13 cellular contexts compared by ENCODE assay signal in genomic region chr3:45026957-45027356, GRCh38. TPM values are rescaled to one million over a fixed set of nuclear protein-coding genes. Genes with fewer than 3 reads are reported as not detected.
DNase-seq lines count a peak whose midpoint lies in the region; ATAC-seq and TF ChIP-seq lines count a peak whose summit lies in the region.
"Had no signal": no experiment of that assay in that cellular context is flagged by ENCODE, and none has a peak within 500 bp of the region (broad histone marks: within the 10 kb centered on the region; RNA-seq: fewer than 3 reads in every experiment).

No MANE protein-coding gene starts in this region.

- TF ChIP-seq CTCF in mammary epithelial cell (conservative IDR thresholded peaks at IDR 0.05 in 1 of 2, IDR thresholded peaks at IDR 0.05 in 1 of 2; ENCODE audit: extremely low read depth in 1 of 2, insufficient read depth in 1 of 2, low read depth in 1 of 2, low read length in 2 of 2) (no peak), gastrocnemius medialis (IDR thresholded peaks at IDR 0.05 in 4 of 5, conservative IDR thresholded peaks at IDR 0.05 in 1 of 5) (no peak)

- CTCF ChIA-PET in mammary epithelial cell (lab: Charles Lee; ENCODE audit: low non-redundant PET), result no interaction called here

- H3K27me3 ChIP-seq in GM23248 (replicated peaks; ENCODE audit: insufficient read depth) (no peaks in the 10 kb centered on the region), mammary epithelial cell (ENCODE audit: insufficient read depth, low read length) (no peaks in the 10 kb centered on the region), right cardiac atrium (ENCODE audit: control insufficient read depth, insufficient read depth) (no peaks in the 10 kb centered on the region), gastrocnemius medialis (peaks cover 0 to 9% (median 3%) of the 10 kb centered on the region in 3 donors)

- 5 to 6% methylated on average over 4 of the region's 4 CpGs for WGBS in GM23248 (ENCODE audit: low coverage in 1 of 2, low lambda C conversion rate in 2 of 2, missing lambda C conversion rate in 2 of 2), 2 experiments
- 16% methylated on average over 4 of the region's 4 CpGs for WGBS in mammary epithelial cell (ENCODE audit: low coverage, missing lambda C conversion rate)
- 26% methylated on average over 4 of the region's 4 CpGs for WGBS in right cardiac atrium

- intact Hi-C loops in mammary epithelial cell (cut with micrococcal nuclease), result loop anchor here (5.0 kb wide), 1 partner anchor 110 kb away; no protein-coding TSS in a partner anchor
- intact Hi-C loops in right cardiac atrium (cut with DNase I), result loop anchor here in 1 of 4 donors (5.0 kb wide), 1 partner anchor 50 kb away; the partner anchor contains the start of genes EXOSC7 and ZDHHC3
- intact Hi-C loops in gastrocnemius medialis (cut with DNase I; ENCODE audit: low total_unique reads), result no loop called here

- H3K9ac ChIP-seq in GM23248 (peak overlapping the region; percentile 85), mammary epithelial cell (ENCODE audit: insufficient read depth, low read length) (no peak overlapping the region)

- DNase-seq in GM23248 (peak; percentile 95), mammary epithelial cell (peak; percentile 27), right cardiac atrium (peak; percentile 94 to 96 (median 95)), gastrocnemius medialis (peak; percentile 59 to 78), NCI-H187 (lab: John Stamatoyannopoulos, UW) (no peak), NCI-H2196 (lab: John Stamatoyannopoulos, UW; ENCODE audit: unreplicated experiment) (no peak), KG1 (lab: John Stamatoyannopoulos, UW) (no peak), NCI-H510A (lab: John Stamatoyannopoulos, UW) (no peak)
- DNase-seq: amygdala; CD8-positive, alpha-beta T cell; NCI-H1092; stimulated activated CD4-positive, alpha-beta T cell treated with anti-CD3 and anti-CD28 coated beads, Interleukin-12 subunit alpha, Interleukin-12 subunit beta, amount 100 ng/mL, for 4 hours; substantia nigra had no signal

- H3K4me3 ChIP-seq in GM23248, result peak overlapping the region; percentile 65
- no peak overlapping the region for H3K4me3 ChIP-seq in mammary epithelial cell (replicated peaks in 1 of 3; ENCODE audit: insufficient read depth in 1 of 3, low read depth in 2 of 3, low read length in 3 of 3)
- peak overlapping the region; percentile 69 for H3K4me3 ChIP-seq in right cardiac atrium (ENCODE audit: low read length)
- H3K4me3 ChIP-seq in gastrocnemius medialis, result peak overlapping the region in 3 of 4 donors; percentile 31 to 48 (median 32)

- no peaks in the 10 kb centered on the region for H4K20me1 ChIP-seq in GM23248 (ENCODE audit: insufficient read depth)
- no peaks in the 10 kb centered on the region for H4K20me1 ChIP-seq in mammary epithelial cell (ENCODE audit: insufficient read depth, low read length)

- H3K79me2 ChIP-seq in GM23248 (ENCODE audit: insufficient read depth) (no peaks in the 10 kb centered on the region), mammary epithelial cell (ENCODE audit: insufficient read depth, low read length) (no peaks in the 10 kb centered on the region)

- peaks cover 15% of the 10 kb centered on the region for H3F3A ChIP-seq in GM23248 (ENCODE audit: insufficient read depth)

- H3K9me2 ChIP-seq in GM23248 (ENCODE audit: insufficient read depth), result no peaks in the 10 kb centered on the region

- H2AFZ ChIP-seq in GM23248, result 0 out of 2 replicates have a peak overlapping the region, but pooled peaks have one; percentile 6
- H2AFZ ChIP-seq in mammary epithelial cell (ENCODE audit: low read depth, low read length), result no peak overlapping the region

- H3K4me2 ChIP-seq in GM23248 (ENCODE audit: unreplicated experiment), result peak overlapping the region; percentile 95
- H3K4me2 ChIP-seq in mammary epithelial cell (ENCODE audit: insufficient read depth, low read depth, low read length), result no peak overlapping the region

- dilution Hi-C loops in mammary epithelial cell (cut with HindIII; ENCODE audit: low sequenced_read_pairs), result no loop called here

- peak; percentile 84 to 88 for ATAC-seq in right cardiac atrium
- ATAC-seq in gastrocnemius medialis, result peak in 1 of 2 donors; percentile 73
- ATAC-seq: CD8-positive, alpha-beta T cell had no signal

- H3K4me1 ChIP-seq in GM23248 (ENCODE audit: insufficient read depth) (peaks cover 49% of the 10 kb centered on the region), mammary epithelial cell (ENCODE audit: insufficient read depth, low read length) (peaks cover 15% of the 10 kb centered on the region), right cardiac atrium (ENCODE audit: control insufficient read depth, insufficient read depth, low read length) (peaks cover 13% of the 10 kb centered on the region), gastrocnemius medialis (peaks cover 34 to 37% of the 10 kb centered on the region in 2 donors)

- H3K36me3 ChIP-seq in GM23248 (ENCODE audit: low read depth) (no peaks in the 10 kb centered on the region), mammary epithelial cell (ENCODE audit: insufficient read depth, low read length) (no peaks in the 10 kb centered on the region), gastrocnemius medialis (no peaks in the 10 kb centered on the region)

- TF ChIP-seq POLR2A in gastrocnemius medialis (IDR thresholded peaks at IDR 0.05), result no peak

- H3K9me3 ChIP-seq in GM23248 (ENCODE audit: low read depth), result no peaks in the 10 kb centered on the region
- H3K9me3 ChIP-seq in mammary epithelial cell (replicated peaks; ENCODE audit: insufficient read depth, low read length), result no peaks in the 10 kb centered on the region
- H3K9me3 ChIP-seq in right cardiac atrium (ENCODE audit: control insufficient read depth, low read length), result no peaks in the 10 kb centered on the region
- no peaks in the 10 kb centered on the region for H3K9me3 ChIP-seq in gastrocnemius medialis

- H3K27ac ChIP-seq in GM23248 (peak overlapping the region; percentile 88), mammary epithelial cell (ENCODE audit: insufficient read depth, low read depth, low read length) (no peak overlapping the region), right cardiac atrium (ENCODE audit: low read length) (peak overlapping the region; percentile 57), gastrocnemius medialis (peak overlapping the region; percentile 41 to 66 (median 58))

- in situ Hi-C loops in GM23248 (cut with MboI) (no loop called here), mammary epithelial cell (cut with MboI; ENCODE audit: low sequenced_read_pairs in 2 of 2) (loop anchor here in 1 of 2 donors (25.0 kb wide), 1 partner anchor 635 kb away; no protein-coding TSS in a partner anchor), gastrocnemius medialis (cut with MboI; ENCODE audit: low sequenced_read_pairs in 4 of 4) (loop anchor here (25.0 kb wide), 3 partner anchors 460 to 635 kb away; no protein-coding TSS in a partner anchor)

- no TSS peak for BruUV-seq in mammary epithelial cell (replicated peaks; lab: Mats Ljungman, UMichigan)

RNA-seq across cellular contexts. Expression of gene CLEC3B, which starts 0.9 kb away (rescaled TPM):
- total RNA-seq in GM23248 (2014; rRNA removed; shearing (Covaris generic)), result 42.1 and 45.4 TPM in 2 replicates
- polyA plus RNA-seq in GM23248 (2016; fragmentation: Nextera tagmentation; extraction: Ambion mirVana) (48.8 and 49.5 TPM in 2 replicates), mammary epithelial cell (0.11 TPM), right cardiac atrium (451 TPM)
- total RNA-seq in mammary epithelial cell (under 1 TPM in 1 of 2 donors, not detected in 1; 0.33 TPM), right cardiac atrium (100 to 1,000 TPM; 133 to 170 (median 160) TPM), gastrocnemius medialis (10 to 100 TPM; 14.5 to 23.4 (median 20.7) TPM)
- not detected for polyA minus RNA-seq in mammary epithelial cell

RNA-seq across cellular contexts. Expression of gene EXOSC7, which starts 50.9 kb away (rescaled TPM):
- 31.1 and 60.7 TPM in 2 replicates for total RNA-seq in GM23248 (2014; rRNA removed; shearing (Covaris generic))
- polyA plus RNA-seq in GM23248 (2016; fragmentation: Nextera tagmentation; extraction: Ambion mirVana) (49.1 and 53.5 TPM in 2 replicates), mammary epithelial cell (93.4 TPM), right cardiac atrium (30.0 TPM)
- total RNA-seq in mammary epithelial cell (10 to 100 TPM; 34.5 to 59.8 TPM), right cardiac atrium (10 to 100 TPM; 22.7 to 37.5 (median 27.8) TPM), gastrocnemius medialis (10 to 100 TPM; 57.4 to 80.3 (median 60.9) TPM)
- polyA minus RNA-seq in mammary epithelial cell, result 50.0 TPM

RNA-seq across cellular contexts. Expression of gene ZDHHC3, which starts 51.0 kb away (rescaled TPM):
- total RNA-seq in GM23248 (2014; rRNA removed; shearing (Covaris generic)), result 76.2 and 89.5 TPM in 2 replicates
- polyA plus RNA-seq in GM23248 (2016; fragmentation: Nextera tagmentation; extraction: Ambion mirVana), result 48.7 and 48.9 TPM in 2 replicates
- 100 to 1,000 TPM in 1 of 2 donors, 10 to 100 TPM in 1; 85.7 to 106 TPM for total RNA-seq in mammary epithelial cell
- polyA plus RNA-seq in mammary epithelial cell, result 192 TPM
- 314 TPM for polyA minus RNA-seq in mammary epithelial cell
- 10 to 100 TPM; 39.0 to 57.6 (median 40.8) TPM for total RNA-seq in right cardiac atrium
- 23.9 TPM for polyA plus RNA-seq in right cardiac atrium
- 10 to 100 TPM; 66.2 to 90.5 (median 74.5) TPM for total RNA-seq in gastrocnemius medialis

Comparison
In these comparisons a context has a peak if more than half of its experiments do, and no peak if none do; other contexts are left out.
1. DNase-seq: peak in GM23248 (single experiment), mammary epithelial cell (single experiment), right cardiac atrium (3 of 3) and gastrocnemius medialis (2 of 2); none in NCI-H187 (0 of 2), NCI-H2196 (single experiment), KG1 (single experiment) and NCI-H510A (single experiment).
2. H3K4me3 ChIP-seq: peak in GM23248 (single experiment), right cardiac atrium (single experiment) and gastrocnemius medialis (3 of 4); none in mammary epithelial cell (0 of 3).
3. RNA of gene CLEC3B, which starts 0.9 kb away (total RNA-seq): 133 to 170 TPM in right cardiac atrium, 42.1 to 45.4 TPM in GM23248 and 14.5 to 23.4 TPM in gastrocnemius medialis; 0.33 TPM in mammary epithelial cell; every median in the first group is over 10 times any median in the second.